ENCODE assay signal across 27 cellular contexts in genomic region chr7:155104913-155105312, GRCh38. TPM values are rescaled to one million over a fixed set of nuclear protein-coding genes. Genes with fewer than 3 reads are reported as not detected.
"Had no signal": no experiment of that assay in that cellular context is flagged by ENCODE, and none has a peak within 500 bp of the region (broad histone marks: within the 10 kb centered on the region; RNA-seq: fewer than 3 reads in every experiment).

No MANE protein-coding gene starts in this region.

- ATAC-seq: activated CD8-positive, alpha-beta T cell treated with anti-CD3 and anti-CD28 coated beads, Interleukin-2, amount 10 ng/mL, durations not matched to agents 7 days and 5 days; T-helper 17 cell; WTC11 had no signal

- DNase-seq: activated CD4-positive, alpha-beta T cell treated with anti-CD3 and anti-CD28 coated beads for 48 hours; activated CD4-positive, alpha-beta T cell treated with anti-CD3 and anti-CD28 coated beads, Interleukin-2, amount 50 U/mL, for 4 hours; activated CD4-positive, CD25-positive, alpha-beta regulatory T cell treated with anti-CD3 and anti-CD28 coated beads, Interleukin-2, amount 50 U/mL, for 72 hours; activated CD8-positive, alpha-beta memory T cell treated with anti-CD3 and anti-CD28 coated beads, Interleukin-2, amount 50 U/mL, for 48 hours; activated CD8-positive, alpha-beta T cell treated with anti-CD3 and anti-CD28 coated beads, Interleukin-2, amount 10 ng/mL, durations not matched to agents 7 days and 5 days; activated effector memory CD4-positive, alpha-beta T cell treated with Interleukin-2 at 50 U/mL for 16 hours; activated naive CD4-positive, alpha-beta T cell; activated T-cell treated with anti-CD3 and anti-CD28 coated beads, Interleukin-2, amount 50 U/mL, for 1 hour; aorta; central memory CD4-positive, alpha-beta T cell; KG1; MM.1S; NCI-H1105; NCI-H1436; NCI-H1694 treated with DMSO at 0.1 percent for 48 hours; NCI-H2029 treated with DMSO at 0.1 percent for 48 hours; NCI-H446; NCI-H526; NCI-H82; SIG-M5; T-helper 17 cell; T-helper 9 cell had no signal

- FAIRE-seq: bronchial epithelial cell had no signal

RNA-seq across cellular contexts. Expression of gene HTR5A, which starts 34.8 kb away (rescaled TPM):
- total RNA-seq: activated CD8-positive, alpha-beta T cell treated with anti-CD3 and anti-CD28 coated beads, Interleukin-2, amount 10 ng/mL, durations not matched to agents 7 days and 5 days; aorta; bronchial epithelial cell; LHCN-M2; OCI-LY7; RPMI7951; T-helper 17 cell; WTC11 had no signal
- polyA plus RNA-seq: aorta had no signal
